In genomic region chr20:56845546-56846081, GRCh38 we compare ENCODE assay signal across 19 cellular contexts.
A peak's percentile ranks its signal among the peaks of the same experiment; 100 is the strongest.
DNase-seq lines count a peak whose midpoint lies in the region; ATAC-seq, FAIRE-seq and TF ChIP-seq lines count a peak whose summit lies in the region.
"Had no signal": no experiment of that assay in that cellular context is flagged by ENCODE, and none has a peak within 500 bp of the region (broad histone marks: within the 10 kb centered on the region; RNA-seq: fewer than 3 reads in every experiment).

No MANE protein-coding gene starts in this region.

- no peak overlapping the region for H3K4me3 ChIP-seq in Jurkat, Clone E6-1 (ENCODE audit: low read length)
- H3K4me3 ChIP-seq in GM12878 = no peak overlapping the region
- H3K4me3 ChIP-seq in WERI-Rb-1 (ENCODE audit: low read depth, low read length) = no peak overlapping the region
- H3K4me3 ChIP-seq in MM.1S (ENCODE audit: low read length) = no peak overlapping the region

- BruUV-seq in GM12878 (replicated peaks; lab: Mats Ljungman, UMichigan) = no TSS peak

- TF ChIP-seq CTCF in GM12878 (IDR thresholded peaks at IDR 0.05 in 2 of 3, conservative IDR thresholded peaks at IDR 0.05 in 1 of 3; ENCODE audit: control insufficient read depth in 2 of 3, extremely low read depth in 1 of 3, insufficient read depth in 1 of 3, low read depth in 3 of 3, low read length in 3 of 3) (no peak), GM10266 (IDR thresholded peaks at IDR 0.05; ENCODE audit: control insufficient read depth, insufficient read depth, low read depth, missing control alignments) (no peak), WERI-Rb-1 (IDR thresholded peaks at IDR 0.05; ENCODE audit: low read depth, low read length) (no peak), MM.1S (IDR thresholded peaks at IDR 0.05; ENCODE audit: low read length) (no peak)

- H3K9me3 ChIP-seq in GM12878 (replicated peaks; ENCODE audit: control insufficient read depth, insufficient read depth, low read length) (no peaks in the 10 kb centered on the region; the same call in 2 of the 3 replicates), WERI-Rb-1 (ENCODE audit: severe bottlenecking) (no peaks in the 10 kb centered on the region), MM.1S (replicated peaks; ENCODE audit: insufficient read depth, low read length) (no peaks in the 10 kb centered on the region)

- H3K79me2 ChIP-seq in GM12878 (ENCODE audit: control insufficient read depth, insufficient read depth, low read length) = no peaks in the 10 kb centered on the region
- H3K79me2 ChIP-seq in MM.1S (ENCODE audit: low read length) = no peaks in the 10 kb centered on the region

- intact Hi-C loops in GM12878 (cut with micrococcal nuclease; ENCODE audit: unreplicated experiment) = no loop called here

- H3K4me2 ChIP-seq in GM12878 (ENCODE audit: control insufficient read depth, insufficient read depth) (no peak overlapping the region), MM.1S (ENCODE audit: low read depth, low read length) (no peak overlapping the region)

- RAD21 ChIA-PET in GM12878 (lab: Charles Lee; ENCODE audit: unreplicated experiment) = no interaction called here

- POLR2A ChIA-PET in GM12878 (lab: Charles Lee) = interaction anchor here (0.6 kb wide), 1 partner anchor 51 kb away, joined by 3 read pairs; no protein-coding TSS in a partner anchor

- TF ChIP-seq POLR2A in GM12878 (IDR thresholded peaks at IDR 0.05; ENCODE audit: low read depth, low read length) = no peak

- 0% methylated on average over 4 of the region's 4 CpGs for WGBS in GM12878 (ENCODE audit: insufficient coverage, insufficient replicate concordance, low lambda C conversion rate, missing lambda C conversion rate)

- TF ChIP-seq RAD21 in GM12878 (IDR thresholded peaks at IDR 0.05; ENCODE audit: insufficient read depth, low read depth, low read length) = no peak

- H3K9me2 ChIP-seq in MM.1S (replicated peaks; ENCODE audit: insufficient read depth, low read length) = no peaks in the 10 kb centered on the region

- H4K20me1 ChIP-seq in GM12878 (ENCODE audit: control insufficient read depth, insufficient read depth) (no peaks in the 10 kb centered on the region), MM.1S (ENCODE audit: insufficient read depth, low read length) (no peaks in the 10 kb centered on the region)

- SMC1A ChIA-PET in GM12878 (lab: Charles Lee; ENCODE audit: uncharacterized antibody, unreplicated experiment) = no interaction called here

- no peak for ATAC-seq in GM12878
- ATAC-seq in HG03354 (IDR thresholded peaks at IDR 0.05; ENCODE audit: poor library complexity, severe bottlenecking, unreplicated experiment) = no peak
- ATAC-seq: CD8-positive, alpha-beta T cell had no signal

- no peak for TF ChIP-seq EP300 in GM12878 (IDR thresholded peaks at IDR 0.05; ENCODE audit: borderline replicate concordance in 1 of 2, control insufficient read depth in 1 of 2, low read depth in 2 of 2, low read length in 2 of 2)

- CTCF ChIA-PET in GM12878 (lab: Yijun Ruan, JAX) = interaction anchor here (1.2 kb wide), 1 partner anchor 12 kb away, joined by 3 read pairs; no protein-coding TSS in a partner anchor

- H3K27ac ChIP-seq in GM12878 (ENCODE audit: control insufficient read depth, insufficient read depth) (no peak overlapping the region), WERI-Rb-1 (no peak overlapping the region), MM.1S (ENCODE audit: low read length) (no peak overlapping the region)

- H3K9ac ChIP-seq in GM12878 (ENCODE audit: control insufficient read depth, insufficient read depth, low read length) (no peak overlapping the region), MM.1S (ENCODE audit: low read length) (no peak overlapping the region)

- no peaks in the 10 kb centered on the region; the same call in 1 of the 2 replicates for H3K4me1 ChIP-seq in GM12878 (ENCODE audit: control insufficient read depth, insufficient read depth, low read length)
- H3K4me1 ChIP-seq in MM.1S (ENCODE audit: low read length) = no peaks in the 10 kb centered on the region

- in situ Hi-C loops in GM12878 (cut with MboI) = no loop called here

- H3F3A ChIP-seq in MM.1S (ENCODE audit: insufficient read depth, low read length) = no peaks in the 10 kb centered on the region

- no peak for FAIRE-seq in GM12878 (lab: Jason Lieb, UNC)
- FAIRE-seq: A204.1 had no signal

- H3K27me3 ChIP-seq in GM12878 (replicated peaks in 1 of 2; ENCODE audit: control insufficient read depth in 2 of 2, insufficient read depth in 2 of 2, low read length in 1 of 2) (no peaks in the 10 kb centered on the region), WERI-Rb-1 (ENCODE audit: insufficient read depth, low read depth, severe bottlenecking) (peaks cover 82% of the 10 kb centered on the region), MM.1S (replicated peaks; ENCODE audit: insufficient read depth, low read length) (no peaks in the 10 kb centered on the region; the same call in 1 of the 2 replicates)

- no peaks in the 10 kb centered on the region for H3K36me3 ChIP-seq in GM12878 (ENCODE audit: control insufficient read depth in 2 of 2, insufficient read depth in 2 of 2, low read length in 1 of 2)
- no peaks in the 10 kb centered on the region for H3K36me3 ChIP-seq in WERI-Rb-1
- H3K36me3 ChIP-seq in MM.1S (replicated peaks; ENCODE audit: insufficient read depth, low read length) = no peaks in the 10 kb centered on the region

- peak; percentile 34 for DNase-seq in Jurkat, Clone E6-1 (ENCODE audit: low read depth, low spot score)
- DNase-seq in NCI-H526 treated with DMSO at 0.1 percent for 48 hours (lab: John Stamatoyannopoulos, UW) (peak; percentile 60), GM12878 (ENCODE audit: low read depth, low spot score) (no peak), left kidney (ENCODE audit: low read depth, low spot score) (peak; percentile 52), GM10266 (ENCODE audit: extremely low spot score) (no peak), WERI-Rb-1 (no peak), MM.1S (no peak)
- DNase-seq: AML-193; CD8-positive, alpha-beta T cell; DMS 273 treated with DMSO at 0.1 percent for 48 hours; DMS53; DND-41; EL; GOT3; H9; IMR-90; KG1 had no signal

- H2AFZ ChIP-seq in GM12878 (ENCODE audit: control insufficient read depth, low read depth, low read length) (no peak overlapping the region), MM.1S (ENCODE audit: low read length) (no peak overlapping the region)

TF ChIP-seq in GM12878, 131 proteins besides CTCF, POLR2A, EP300 and RAD21:
- peak; percentile 51; the same call in 1 of the 2 replicates for TF ChIP-seq IKZF1 (conservative IDR thresholded peaks at IDR 0.05)
- TF ChIP-seq, protein P1, sequence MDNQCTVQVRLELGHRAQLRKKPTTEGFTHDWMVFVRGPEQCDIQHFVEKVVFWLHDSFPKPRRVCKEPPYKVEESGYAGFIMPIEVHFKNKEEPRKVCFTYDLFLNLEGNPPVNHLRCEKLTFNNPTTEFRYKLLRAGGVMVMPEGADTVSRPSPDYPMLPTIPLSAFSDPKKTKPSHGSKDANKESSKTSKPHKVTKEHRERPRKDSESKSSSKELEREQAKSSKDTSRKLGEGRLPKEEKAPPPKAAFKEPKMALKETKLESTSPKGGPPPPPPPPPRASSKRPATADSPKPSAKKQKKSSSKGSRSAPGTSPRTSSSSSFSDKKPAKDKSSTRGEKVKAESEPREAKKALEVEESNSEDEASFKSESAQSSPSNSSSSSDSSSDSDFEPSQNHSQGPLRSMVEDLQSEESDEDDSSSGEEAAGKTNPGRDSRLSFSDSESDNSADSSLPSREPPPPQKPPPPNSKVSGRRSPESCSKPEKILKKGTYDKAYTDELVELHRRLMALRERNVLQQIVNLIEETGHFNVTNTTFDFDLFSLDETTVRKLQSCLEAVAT (IDR thresholded peaks at IDR 0.05) = no peak
- peak in 1 of 2 experiments; percentile 23; a peak in 1 of 4 replicates for TF ChIP-seq IKZF2 (IDR thresholded peaks at IDR 0.05)

Comparison
In these comparisons a context has a peak if more than half of its experiments do, and no peak if none do; other contexts are left out.
1. DNase-seq: peak in Jurkat, Clone E6-1 (single experiment), NCI-H526 treated with DMSO at 0.1 percent for 48 hours (single experiment) and left kidney (single experiment); none in GM12878 (single experiment), GM10266 (single experiment), WERI-Rb-1 (single experiment) and MM.1S (single experiment).